In the genomic region with DNA sequence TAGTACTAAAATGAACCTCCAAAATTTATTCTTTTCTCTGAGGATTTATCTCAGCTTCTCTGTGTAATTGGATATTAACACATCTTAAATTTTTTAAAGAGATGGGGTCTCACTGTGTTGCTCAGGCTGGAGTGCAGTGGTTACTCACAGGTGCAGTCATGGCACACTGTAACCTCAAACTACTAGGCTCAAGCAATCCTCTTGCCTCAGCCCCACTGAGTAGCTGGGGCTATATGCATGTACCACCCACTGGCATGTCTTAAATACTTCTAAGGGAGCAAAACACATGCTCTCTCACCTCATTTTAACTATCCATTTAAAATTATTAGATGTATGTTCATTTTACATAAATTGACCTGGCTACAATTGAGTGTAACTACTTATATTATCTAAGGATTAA, we compare ENCODE assay signal across 25 cellular contexts.
"Had no signal": no experiment of that assay in that cellular context is flagged by ENCODE, and none has a peak within 500 bp of the region (broad histone marks: within the 10 kb centered on the region; RNA-seq: fewer than 3 reads in every experiment).

No MANE protein-coding gene starts in this region.

- H3K4me3 ChIP-seq: esophagus squamous epithelium, heart right ventricle, left lung, mucosa of descending colon, neural progenitor cell, ovary, psoas muscle, suprapubic skin, transverse colon, vagina had no signal

- H3K27ac ChIP-seq: esophagus squamous epithelium, heart right ventricle, neural progenitor cell, ovary, psoas muscle, suprapubic skin, transverse colon, vagina had no signal

- H3K27me3 ChIP-seq: esophagus squamous epithelium, heart right ventricle, left lung, neural progenitor cell, ovary, suprapubic skin, transverse colon, vagina had no signal

- DNase-seq: cortex of kidney; effector memory CD8-positive, alpha-beta T cell; erythroblast; esophagus squamous epithelium; foreskin melanocyte; glutamatergic neuron; heart right ventricle; hippocampal formation; left cardiac atrium; left lung; mucosa of descending colon; naive B cell; nucleus accumbens; ovary; posterior cingulate gyrus; psoas muscle; right cardiac atrium; small intestine; stimulated activated CD4-positive, alpha-beta T cell treated with anti-CD3 and anti-CD28 coated beads, Interleukin-15, amount 100 ng/mL, for 24 hours; stimulated activated CD4-positive, alpha-beta T cell treated with anti-CD3 and anti-CD28 coated beads, Interleukin-2, amount 100 ng/mL, for 48 hours; stimulated activated naive B cell treated with anti-CD40 and anti-IgM and Interleukin-4, amounts not matched to agents 10 μg/mL and 1 μg/mL and 100 μg/mL, for 72 hours; transverse colon had no signal

- H3K4me1 ChIP-seq: esophagus squamous epithelium, heart right ventricle, neural progenitor cell, suprapubic skin, vagina had no signal

- ATAC-seq: effector memory CD8-positive, alpha-beta T cell; heart right ventricle; left cardiac atrium; mucosa of descending colon; psoas muscle; right cardiac atrium; stimulated activated naive B cell treated with anti-CD40 and anti-IgM and Interleukin-4, amounts not matched to agents 10 μg/mL and 1 μg/mL and 100 μg/mL, for 72 hours had no signal

- H3K36me3 ChIP-seq: neural progenitor cell, ovary had no signal

- H2AFZ ChIP-seq: neural progenitor cell had no signal

- H3K4me2 ChIP-seq: neural progenitor cell had no signal

- H3K9ac ChIP-seq: neural progenitor cell had no signal

- H3K9me3 ChIP-seq: esophagus squamous epithelium, heart right ventricle, left lung, mucosa of descending colon, ovary, psoas muscle, suprapubic skin, transverse colon, vagina had no signal
